2 cellular contexts compared by ENCODE assay signal in the genomic region with DNA sequence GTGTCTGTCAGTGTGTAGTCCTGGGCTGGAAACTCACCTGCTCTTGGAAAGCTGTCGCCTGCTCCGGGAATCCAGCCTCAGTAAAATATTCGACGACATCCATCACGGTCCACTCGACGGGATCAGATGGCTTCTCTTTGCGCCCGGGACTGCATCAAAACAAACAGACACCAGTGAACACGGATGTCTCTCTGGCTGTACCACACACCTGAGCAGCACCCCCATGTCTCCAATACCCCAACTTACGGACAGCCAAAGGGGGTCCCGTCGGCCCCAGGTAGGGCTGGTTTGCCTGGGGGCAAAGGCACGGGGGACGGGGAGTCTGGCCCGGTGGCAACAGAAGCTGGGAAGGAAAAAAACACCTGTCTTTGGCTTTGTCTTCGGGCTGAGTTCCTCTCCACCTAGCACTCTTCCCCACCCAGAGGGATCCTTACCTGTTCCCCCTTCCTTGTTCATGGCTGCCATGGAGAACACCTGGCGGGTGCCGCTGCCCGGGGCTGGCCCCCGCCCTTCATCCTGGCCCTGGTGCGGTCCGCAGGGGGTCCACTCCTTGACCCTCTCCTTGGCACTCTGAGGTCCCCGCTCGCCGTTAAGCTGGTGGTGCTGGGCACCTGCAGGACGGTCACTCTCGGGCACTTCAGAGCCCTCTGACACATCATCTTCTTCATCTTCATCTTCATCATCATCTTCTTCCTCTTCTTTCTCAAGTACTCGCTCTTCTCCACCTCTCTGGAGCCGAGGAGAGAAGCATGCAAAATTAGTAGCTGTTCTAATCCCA.
TF ChIP-seq lines count a peak whose summit lies in the region.

No MANE protein-coding gene starts in this region.

TF ChIP-seq in HCT116, 20 proteins besides CTCF, POLR2A, EP300 and RAD21:
- TF ChIP-seq REST (IDR thresholded peaks at IDR 0.05; ENCODE audit: low read depth) (no peak), CBX3 (IDR thresholded peaks at IDR 0.05; ENCODE audit: low read depth) (no peak), SRF (IDR thresholded peaks at IDR 0.05; ENCODE audit: low read depth) (no peak), ATF3 (IDR thresholded peaks at IDR 0.05) (no peak)

TF ChIP-seq in K562, 482 proteins besides CTCF, POLR2A, EP300 and RAD21:
- no peak for TF ChIP-seq NFYB (IDR thresholded peaks at IDR 0.05; ENCODE audit: extremely low read depth, insufficient read length)
- peak; percentile 22; the same call in 1 of the 2 replicates for TF ChIP-seq POLR2G (IDR thresholded peaks at IDR 0.05; ENCODE audit: low read depth, low read length)
- TF ChIP-seq RBFOX2 (IDR thresholded peaks at IDR 0.05; ENCODE audit: low read depth, low read length): peak; percentile 35
